In the genomic region with DNA sequence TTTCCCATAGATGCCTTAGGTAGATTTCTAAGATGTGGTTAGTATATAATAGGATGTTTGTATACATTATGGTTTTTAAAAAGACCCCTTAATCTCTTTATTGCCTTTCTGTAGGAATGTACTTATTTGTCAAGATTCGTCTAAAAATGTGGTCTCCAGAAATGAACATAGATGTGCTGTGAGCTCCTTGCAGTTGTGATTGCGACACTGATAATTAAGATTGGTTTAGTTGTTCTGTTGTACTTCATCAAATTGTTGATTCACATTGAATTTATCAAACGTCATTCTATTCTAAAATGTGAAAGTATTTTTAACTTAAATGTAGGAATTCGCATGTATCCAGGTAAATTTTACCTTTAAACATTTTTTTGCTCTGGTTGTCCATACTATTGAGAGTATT, we compare ENCODE assay signal across 1 cellular context.
TF ChIP-seq lines count a peak whose summit lies in the region.

No MANE protein-coding gene starts in this region.

TF ChIP-seq in K562, 482 proteins besides CTCF, POLR2A, EP300 and RAD21:
- TF ChIP-seq ZBED1 (IDR thresholded peaks at IDR 0.05) = no peak
- TF ChIP-seq, protein P1, sequence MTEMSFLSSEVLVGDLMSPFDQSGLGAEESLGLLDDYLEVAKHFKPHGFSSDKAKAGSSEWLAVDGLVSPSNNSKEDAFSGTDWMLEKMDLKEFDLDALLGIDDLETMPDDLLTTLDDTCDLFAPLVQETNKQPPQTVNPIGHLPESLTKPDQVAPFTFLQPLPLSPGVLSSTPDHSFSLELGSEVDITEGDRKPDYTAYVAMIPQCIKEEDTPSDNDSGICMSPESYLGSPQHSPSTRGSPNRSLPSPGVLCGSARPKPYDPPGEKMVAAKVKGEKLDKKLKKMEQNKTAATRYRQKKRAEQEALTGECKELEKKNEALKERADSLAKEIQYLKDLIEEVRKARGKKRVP (CRISPR knock-in tag; IDR thresholded peaks at IDR 0.05) = no peak
- TF ChIP-seq HOXB6 (CRISPR knock-in tag; IDR thresholded peaks at IDR 0.05; ENCODE audit: borderline replicate concordance) = no peak
- no peak for TF ChIP-seq SMAD3 (CRISPR knock-in tag; conservative IDR thresholded peaks at IDR 0.05)
- TF ChIP-seq ZNF408 (CRISPR knock-in tag; IDR thresholded peaks at IDR 0.05; ENCODE audit: low read depth) = no peak
- TF ChIP-seq CAMTA2 (CRISPR knock-in tag; conservative IDR thresholded peaks at IDR 0.05) = no peak
- TF ChIP-seq CEBPB (tag; IDR thresholded peaks at IDR 0.05) = peak; percentile 74
- no peak for TF ChIP-seq RFX7 (CRISPR knock-in tag; IDR thresholded peaks at IDR 0.05)
